Comparison of ENCODE assay signal across 23 cellular contexts in the genomic region with DNA sequence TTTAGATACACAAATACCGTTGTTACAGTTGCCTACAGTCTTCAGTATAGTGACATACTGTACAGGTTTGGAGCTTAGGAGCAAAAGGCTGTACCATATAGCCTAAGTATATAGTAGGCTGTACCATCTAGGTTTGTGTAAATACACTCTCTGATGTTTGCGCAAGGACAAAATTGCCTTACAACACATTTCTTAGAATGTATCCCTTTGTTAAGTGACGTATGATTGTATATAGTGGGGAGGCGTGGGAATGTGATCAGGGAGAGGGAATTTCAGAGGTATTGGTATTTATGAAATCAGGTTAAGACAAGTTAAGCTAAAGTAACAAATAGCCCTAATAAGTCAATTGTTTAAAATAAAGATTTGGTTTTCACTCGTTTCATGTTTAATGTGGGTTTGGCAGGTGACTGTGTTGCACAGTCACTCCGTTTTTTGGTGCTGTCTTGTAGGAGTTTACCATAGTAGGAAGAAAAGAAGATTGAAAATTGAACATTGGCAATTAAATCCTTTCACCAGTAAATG.
"Had no signal": no experiment of that assay in that cellular context is flagged by ENCODE, and none has a peak within 500 bp of the region (broad histone marks: within the 10 kb centered on the region; RNA-seq: fewer than 3 reads in every experiment).

No MANE protein-coding gene starts in this region.

- ATAC-seq: activated CD4-positive, CD25-positive, alpha-beta regulatory T cell treated with anti-CD3 and anti-CD28 coated beads, Interleukin-2, amount 50 U/mL, for 24 hours; activated CD8-positive, alpha-beta T cell treated with anti-CD3 and anti-CD28 coated beads for 36 hours; SK-N-SH treated with all-trans-retinoic acid at 6 μM for 48 hours had no signal

- H3K4me3 ChIP-seq: Peyer's patch, SJSA1 had no signal

- H3K4me3 Mint-ChIP-seq: activated CD8-positive, alpha-beta T cell treated with anti-CD3 and anti-CD28 coated beads for 36 hours; activated naive CD8-positive, alpha-beta T cell treated with anti-CD3 and anti-CD28 coated beads for 36 hours; activated T-helper 1 cell treated with anti-CD3 and anti-CD28 coated beads, Interleukin-12 subunit alpha, Interleukin-12 subunit beta, Interleukin-2, Interleukin-4 antibody, amounts not matched to agents 30 ng/mL and 10 ng/mL and 1 ng/mL, durations not matched to agents 14 hours and 24 hours and 36 hours had no signal

- H3K9me3 Mint-ChIP-seq: activated CD8-positive, alpha-beta T cell treated with anti-CD3 and anti-CD28 coated beads for 36 hours; activated naive CD8-positive, alpha-beta T cell treated with anti-CD3 and anti-CD28 coated beads for 36 hours; activated T-helper 1 cell treated with anti-CD3 and anti-CD28 coated beads, Interleukin-12 subunit alpha, Interleukin-12 subunit beta, Interleukin-2, Interleukin-4 antibody, amounts not matched to agents 30 ng/mL and 10 ng/mL and 1 ng/mL, durations not matched to agents 14 hours and 24 hours and 36 hours had no signal

- H3K27ac Mint-ChIP-seq: activated CD8-positive, alpha-beta T cell treated with anti-CD3 and anti-CD28 coated beads for 36 hours; activated naive CD8-positive, alpha-beta T cell treated with anti-CD3 and anti-CD28 coated beads for 36 hours; activated T-helper 1 cell treated with anti-CD3 and anti-CD28 coated beads, Interleukin-12 subunit alpha, Interleukin-12 subunit beta, Interleukin-2, Interleukin-4 antibody, amounts not matched to agents 30 ng/mL and 10 ng/mL and 1 ng/mL, durations not matched to agents 14 hours and 24 hours and 36 hours had no signal

- H3K9ac ChIP-seq: KMS-11 had no signal

- H3K4me2 ChIP-seq: KMS-11 had no signal

- H3K27me3 Mint-ChIP-seq: activated CD8-positive, alpha-beta T cell treated with anti-CD3 and anti-CD28 coated beads for 36 hours had no signal

- DNase-seq: activated CD4-positive, alpha-beta T cell treated with anti-CD3 and anti-CD28 coated beads for 4 hours; activated CD8-positive, alpha-beta memory T cell treated with anti-CD3 and anti-CD28 coated beads, Interleukin-2, amount 50 U/mL, for 4 hours; activated CD8-positive, alpha-beta T cell treated with anti-CD3 and anti-CD28 coated beads for 36 hours; activated effector memory CD4-positive, alpha-beta T cell treated with Interleukin-2 at 50 U/mL for 16 hours; activated naive CD4-positive, alpha-beta T cell treated with Interleukin-2 at 50 U/mL for 16 hours; activated naive CD8-positive, alpha-beta T cell treated with anti-CD3 and anti-CD28 coated beads for 36 hours; aorta; central memory CD4-positive, alpha-beta T cell; MM.1S; NCI-H1105; NCI-H1436; NCI-H1694 treated with DMSO at 0.1 percent for 48 hours; NCI-H2029 treated with DMSO at 0.1 percent for 48 hours; NCI-H345; NCI-H510A; Peyer's patch; SHP77; SW 1271 had no signal

- H3K9me3 ChIP-seq: Peyer's patch, SJSA1 had no signal

- H3K27me3 ChIP-seq: Peyer's patch, SJSA1 had no signal

- H3K27ac ChIP-seq: KMS-11, Peyer's patch, SJSA1 had no signal
